ENCODE assay signal across 8 cellular contexts in genomic region chr2:222671259-222672067, GRCh38. TPM values are rescaled to one million over a fixed set of nuclear protein-coding genes. Genes with fewer than 3 reads are reported as not detected.
A peak's percentile ranks its signal among the peaks of the same experiment; 100 is the strongest.
DNase-seq lines count a peak whose midpoint lies in the region; ATAC-seq and TF ChIP-seq lines count a peak whose summit lies in the region.

TSS of gene MOGAT1 (plus strand) at chr2:222671658. CDS start at chr2:222671786, 128 bp downstream.

- peaks cover 8% of the 10 kb centered on the region for H3K4me1 Mint-ChIP-seq in brain

- ATAC-seq in GM21825 (IDR thresholded peaks at IDR 0.05; ENCODE audit: unreplicated experiment): no peak
- ATAC-seq in HG02938 (IDR thresholded peaks at IDR 0.05; ENCODE audit: unreplicated experiment): no peak

- H3K4me3 ChIP-seq in skeletal muscle cell (ENCODE audit: low read depth, low read length): peak within 1 kb of the TSS; percentile 49

- DNase-seq in EH (ENCODE audit: low read depth) (peak; percentile 17), iPS-NIHi7 (ENCODE audit: extremely low spot score) (peak; percentile 86), skeletal muscle cell (ENCODE audit: low read depth) (no peak), NOMO-1 treated with dmso at 0.1 percent for 144 hours (lab: John Stamatoyannopoulos, UW; ENCODE audit: unreplicated experiment) (no peak)

- H3K36me3 Mint-ChIP-seq in brain: no peaks in the 10 kb centered on the region

- no peak for TF ChIP-seq CTCF in brain (conservative IDR thresholded peaks at IDR 0.05)

- peak within 1 kb of the TSS in 1 of 5 experiments; percentile 14 for H3K27ac Mint-ChIP-seq in brain

- H3K4me3 Mint-ChIP-seq in brain: peak within 1 kb of the TSS; percentile 51 to 77 (median 68)

- no peak for TF ChIP-seq RAD21 in Ishikawa (IDR thresholded peaks at IDR 0.05; ENCODE audit: low read depth)

- H3K27me3 Mint-ChIP-seq in brain: peaks cover 53% of the 10 kb centered on the region

- TF ChIP-seq EP300 in Ishikawa (IDR thresholded peaks at IDR 0.05; ENCODE audit: borderline replicate concordance): no peak

- peaks cover 0 to 7% (median 3%) of the 10 kb centered on the region in 5 experiments for H3K9me3 Mint-ChIP-seq in brain

TF ChIP-seq in Ishikawa, 13 proteins besides CTCF, POLR2A, EP300 and RAD21:
- TF ChIP-seq, protein P1, sequence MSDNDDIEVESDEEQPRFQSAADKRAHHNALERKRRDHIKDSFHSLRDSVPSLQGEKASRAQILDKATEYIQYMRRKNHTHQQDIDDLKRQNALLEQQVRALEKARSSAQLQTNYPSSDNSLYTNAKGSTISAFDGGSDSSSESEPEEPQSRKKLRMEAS (IDR thresholded peaks at IDR 0.05): peak; percentile 89
- TF ChIP-seq ZBTB7A (IDR thresholded peaks at IDR 0.05; ENCODE audit: low read depth) (0 out of 2 replicates have a peak, but pooled peaks have one; percentile 56), TCF12 (IDR thresholded peaks at IDR 0.05; ENCODE audit: low read depth) (no peak)

RNA-seq across cellular contexts. Expression of gene MOGAT1, which starts in this region (rescaled TPM):
- polyA plus RNA-seq in brain (ENCODE audit: insufficient read depth, low read depth, low replicate concordance): not detected

Comparison
In these comparisons a context has a peak if more than half of its experiments do, and no peak if none do; other contexts are left out.
1. DNase-seq: peak in EH (single experiment) and iPS-NIHi7 (single experiment); none in skeletal muscle cell (single experiment) and NOMO-1 treated with dmso at 0.1 percent for 144 hours (single experiment).